ENCODE assay signal across 21 cellular contexts in the genomic region with DNA sequence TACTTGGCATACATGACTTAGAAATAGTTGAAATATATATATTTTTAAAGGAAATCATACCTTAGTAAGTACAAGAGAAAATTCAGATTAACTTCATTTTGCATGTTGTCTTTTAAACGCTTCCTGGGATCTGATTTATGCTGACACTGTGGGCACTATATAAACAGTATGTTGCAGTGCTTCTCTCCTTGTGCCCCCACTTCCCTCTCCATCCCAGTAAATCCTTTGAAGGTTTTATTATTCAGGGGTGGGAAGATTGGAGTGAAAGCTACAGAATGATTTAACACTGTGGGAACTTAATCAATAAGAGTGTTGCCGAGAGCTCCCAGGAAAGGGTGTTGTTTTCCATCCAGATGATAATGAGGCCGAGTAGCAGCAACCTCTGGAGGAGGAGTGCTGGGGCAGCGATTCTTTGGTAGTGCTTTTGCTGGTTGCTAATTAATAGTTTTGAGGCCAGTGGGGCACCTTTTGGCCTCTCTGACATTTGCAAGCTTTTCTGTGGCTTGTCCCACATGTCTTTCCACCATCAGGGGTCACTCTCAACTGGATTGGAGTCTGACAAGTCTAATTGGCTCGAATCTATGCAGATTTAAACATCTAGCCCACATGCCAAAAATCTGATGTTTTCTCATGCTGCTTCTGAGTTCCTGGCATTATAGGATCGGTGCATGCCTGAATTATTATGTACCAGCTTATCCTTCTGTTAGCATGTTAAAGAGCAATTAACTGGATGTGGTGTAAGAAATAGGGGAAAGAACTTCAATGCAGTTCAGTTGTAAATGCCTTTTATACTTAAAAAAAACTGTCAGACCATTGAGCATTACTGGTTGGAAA.
A peak's percentile ranks its signal among the peaks of the same experiment; 100 is the strongest.
DNase-seq lines count a peak whose midpoint lies in the region; ATAC-seq and TF ChIP-seq lines count a peak whose summit lies in the region.
"Had no signal": no experiment of that assay in that cellular context is flagged by ENCODE, and none has a peak within 500 bp of the region (broad histone marks: within the 10 kb centered on the region; RNA-seq: fewer than 3 reads in every experiment).

No MANE protein-coding gene starts in this region.

- no peak overlapping the region for H3K4me2 ChIP-seq in neuronal stem cell (ENCODE audit: insufficient read depth, low read length, poor library complexity, severe bottlenecking)
- H3K4me2 ChIP-seq: KMS-11 had no signal

- ATAC-seq in GM18511 (IDR thresholded peaks at IDR 0.05; ENCODE audit: unreplicated experiment), result no peak
- no peak for ATAC-seq in HG03280 (IDR thresholded peaks at IDR 0.05; ENCODE audit: unreplicated experiment)
- ATAC-seq: activated T-helper 17 cell treated with anti-CD3 and anti-CD28 coated beads, Interleukin-2, amount 50 U/mL, for 72 hours; GM12878; stimulated activated effector memory CD8-positive, alpha-beta T cell treated with anti-CD3 and anti-CD28 coated beads, Interleukin-12 subunit alpha, Interleukin-12 subunit beta, amount 100 ng/mL, for 72 hours had no signal

- H3K9me3 ChIP-seq in NT2/D1 (ENCODE audit: insufficient read depth, low read length) (no peaks in the 10 kb centered on the region), neuronal stem cell (replicated peaks in 1 of 2; ENCODE audit: control insufficient read depth in 2 of 2, insufficient read depth in 1 of 2, low read depth in 1 of 2, low read length in 2 of 2) (no peaks in the 10 kb centered on the region)
- H3K9me3 ChIP-seq: tibial nerve had no signal

- no peaks in the 10 kb centered on the region for H3K79me1 ChIP-seq in neuronal stem cell (ENCODE audit: low read depth, low read length)

- H3K27ac Mint-ChIP-seq in HFFc6, result no peak overlapping the region
- H3K27ac Mint-ChIP-seq: activated naive CD8-positive, alpha-beta T cell; activated T-helper 17 cell treated with anti-CD3 and anti-CD28 coated beads, Interleukin-2, amount 50 U/mL, for 72 hours; CD14-positive monocyte; stimulated activated effector memory CD8-positive, alpha-beta T cell treated with anti-CD3 and anti-CD28 coated beads, Interleukin-12 subunit alpha, Interleukin-12 subunit beta, amount 100 ng/mL, for 72 hours had no signal

- peak overlapping the region; percentile 33 for H3K27ac ChIP-seq in neuronal stem cell (replicated peaks; ENCODE audit: low read length)
- H3K27ac ChIP-seq: KMS-11, tibial nerve had no signal

- no peaks in the 10 kb centered on the region for H3K9me3 Mint-ChIP-seq in HFFc6
- H3K9me3 Mint-ChIP-seq: activated T-helper 17 cell treated with anti-CD3 and anti-CD28 coated beads, Interleukin-2, amount 50 U/mL, for 72 hours; stimulated activated effector memory CD8-positive, alpha-beta T cell treated with anti-CD3 and anti-CD28 coated beads, Interleukin-12 subunit alpha, Interleukin-12 subunit beta, amount 100 ng/mL, for 72 hours had no signal

- H3K14ac ChIP-seq in neuronal stem cell (ENCODE audit: low read length), result no peak overlapping the region

- no peak overlapping the region for H3K9ac ChIP-seq in NT2/D1 (ENCODE audit: insufficient read length, low read depth)
- H3K9ac ChIP-seq in neuronal stem cell (ENCODE audit: low read depth, low read length, poor library complexity), result no peak overlapping the region
- H3K9ac ChIP-seq: KMS-11 had no signal

- H3K4me3 ChIP-seq in NT2/D1 (ENCODE audit: insufficient read length, low read depth) (no peak overlapping the region), neuronal stem cell (ENCODE audit: low read length in 2 of 2) (no peak overlapping the region)
- H3K4me3 ChIP-seq: GM12878, tibial nerve had no signal

- H2BK120ac ChIP-seq in neuronal stem cell (ENCODE audit: low read depth, low read length), result no peak overlapping the region

- no peak overlapping the region for H3K4me3 Mint-ChIP-seq in HFFc6
- H3K4me3 Mint-ChIP-seq: activated naive CD8-positive, alpha-beta T cell; activated T-helper 17 cell treated with anti-CD3 and anti-CD28 coated beads, Interleukin-2, amount 50 U/mL, for 72 hours; CD14-positive monocyte; stimulated activated effector memory CD8-positive, alpha-beta T cell treated with anti-CD3 and anti-CD28 coated beads, Interleukin-12 subunit alpha, Interleukin-12 subunit beta, amount 100 ng/mL, for 72 hours had no signal

- no peaks in the 10 kb centered on the region for H3K36me3 ChIP-seq in NT2/D1 (ENCODE audit: insufficient read depth, insufficient read length, low read length)
- no peaks in the 10 kb centered on the region for H3K36me3 ChIP-seq in neuronal stem cell (replicated peaks in 1 of 2; ENCODE audit: control insufficient read depth in 2 of 2, insufficient read depth in 2 of 2, low read length in 2 of 2)
- H3K36me3 ChIP-seq: tibial nerve had no signal

- H3K27me3 ChIP-seq in NT2/D1 (ENCODE audit: insufficient read depth, insufficient read length), result no peaks in the 10 kb centered on the region
- H3K27me3 ChIP-seq in neuronal stem cell (ENCODE audit: control insufficient read depth in 3 of 3, insufficient read depth in 3 of 3, low read depth in 1 of 3, low read length in 3 of 3), result no peaks in the 10 kb centered on the region
- H3K27me3 ChIP-seq: tibial nerve had no signal

- no peaks in the 10 kb centered on the region for H3K27me3 Mint-ChIP-seq in HFFc6 (ENCODE audit: insufficient read depth)

- DNase-seq in NT2/D1 (ENCODE audit: low read depth, low spot score), result peak; percentile 25
- peak; percentile 71 for DNase-seq in globus pallidus (ENCODE audit: low spot score)
- DNase-seq in neuronal stem cell (ENCODE audit: low spot score), result peak; percentile 48
- no peak for DNase-seq in HFFc6
- DNase-seq in islet precursor cell, result no peak
- DNase-seq: activated CD4-positive, alpha-beta T cell treated with anti-CD3 and anti-CD28 coated beads for 4 hours; GDM1; NCI-H187; NCI-H524; occipital lobe; SW 1271 had no signal

- no peak overlapping the region for H3K18ac ChIP-seq in neuronal stem cell (ENCODE audit: low read length)

- no peak overlapping the region for H2BK5ac ChIP-seq in neuronal stem cell (ENCODE audit: low read length)

- no peaks in the 10 kb centered on the region for H3K36me3 Mint-ChIP-seq in HFFc6 (ENCODE audit: low read depth)
- H3K36me3 Mint-ChIP-seq: activated naive CD8-positive, alpha-beta T cell; CD14-positive monocyte; stimulated activated effector memory CD8-positive, alpha-beta T cell treated with anti-CD3 and anti-CD28 coated beads, Interleukin-12 subunit alpha, Interleukin-12 subunit beta, amount 100 ng/mL, for 72 hours had no signal

- no CpG with 5 or more reads among the region's 6 CpGs for WGBS in neuronal stem cell (ENCODE audit: extremely low coverage in 2 of 2, insufficient read length in 2 of 2, insufficient replicate concordance in 1 of 2), 2 donors

- peak overlapping the region; percentile 54 for H2AFZ ChIP-seq in neuronal stem cell (ENCODE audit: low read length)

- no peak overlapping the region for H2BK12ac ChIP-seq in neuronal stem cell (ENCODE audit: low read length)

- H2AK5ac ChIP-seq in neuronal stem cell (ENCODE audit: low read depth, low read length), result no peak overlapping the region

- no peaks in the 10 kb centered on the region for H3K4me1 Mint-ChIP-seq in HFFc6 (ENCODE audit: low read depth)
- H3K4me1 Mint-ChIP-seq: activated T-helper 17 cell treated with anti-CD3 and anti-CD28 coated beads, Interleukin-2, amount 50 U/mL, for 72 hours; CD14-positive monocyte; stimulated activated effector memory CD8-positive, alpha-beta T cell treated with anti-CD3 and anti-CD28 coated beads, Interleukin-12 subunit alpha, Interleukin-12 subunit beta, amount 100 ng/mL, for 72 hours had no signal

- H3K4ac ChIP-seq in neuronal stem cell (ENCODE audit: low read length), result no peak overlapping the region

- no peak overlapping the region for H4K91ac ChIP-seq in neuronal stem cell (ENCODE audit: low read depth, low read length, poor library complexity)

- H3K4me1 ChIP-seq in NT2/D1 (ENCODE audit: insufficient read depth, insufficient read length), result no peaks in the 10 kb centered on the region
- peaks cover 5 to 12% of the 10 kb centered on the region in 2 donors for H3K4me1 ChIP-seq in neuronal stem cell (ENCODE audit: control insufficient read depth in 2 of 2, insufficient read depth in 1 of 2, low read depth in 1 of 2, low read length in 2 of 2)
- H3K4me1 ChIP-seq: tibial nerve had no signal

- H3K23ac ChIP-seq in neuronal stem cell (ENCODE audit: low read depth, low read length, poor library complexity), result no peak overlapping the region

- TF ChIP-seq CTCF in GM12873 (IDR thresholded peaks at IDR 0.05; ENCODE audit: insufficient read depth, low read depth, low read length, missing control alignments) (peak; percentile 6), HFFc6 (IDR thresholded peaks at IDR 0.05) (no peak)

- no peak overlapping the region for H4K8ac ChIP-seq in neuronal stem cell (ENCODE audit: low read depth, low read length)

- H2BK15ac ChIP-seq in neuronal stem cell (ENCODE audit: low read length), result no peak overlapping the region

Comparison
In these comparisons a context has a peak if more than half of its experiments do, and no peak if none do; other contexts are left out.
1. DNase-seq: peak in NT2/D1 (single experiment), globus pallidus (single experiment) and neuronal stem cell (single experiment); none in HFFc6 (single experiment) and islet precursor cell (single experiment).